In the genomic region with DNA sequence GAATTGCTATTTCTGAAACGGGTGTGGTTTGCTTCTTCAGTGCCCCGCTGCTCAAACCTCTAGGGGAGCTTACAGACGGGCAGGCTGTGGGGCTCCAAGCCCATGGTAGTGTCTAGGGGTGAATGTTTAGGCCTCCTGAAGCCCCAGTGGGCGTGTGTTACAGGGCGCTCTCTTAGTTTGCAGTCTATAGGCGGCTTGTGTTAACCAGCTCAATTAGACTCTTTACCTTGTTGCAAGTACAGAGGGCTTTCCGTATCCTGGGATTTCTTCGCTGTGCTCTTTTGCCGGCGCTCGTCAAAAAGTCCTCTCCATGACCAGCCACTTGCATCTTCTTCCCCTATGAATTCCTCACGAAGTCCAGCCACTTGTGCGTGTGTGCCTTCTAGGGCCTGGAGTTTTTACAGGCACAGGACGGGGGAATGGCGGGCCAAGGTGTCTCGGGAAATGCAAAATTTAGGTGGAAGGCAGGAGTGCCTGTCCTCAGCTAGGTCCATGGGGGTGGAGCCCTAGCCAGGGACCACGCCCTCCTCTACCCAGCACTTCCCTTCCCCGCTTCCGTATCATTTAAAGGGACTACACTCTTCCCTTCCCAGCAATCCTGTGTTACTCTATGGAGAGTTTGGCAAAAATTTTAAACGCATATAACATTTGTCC, we compare ENCODE assay signal across 9 cellular contexts.
DNase-seq lines count a peak whose midpoint lies in the region; ATAC-seq and TF ChIP-seq lines count a peak whose summit lies in the region.
"Had no signal": no experiment of that assay in that cellular context is flagged by ENCODE, and none has a peak within 500 bp of the region (broad histone marks: within the 10 kb centered on the region; RNA-seq: fewer than 3 reads in every experiment).

No MANE protein-coding gene starts in this region.

- in situ Hi-C loops in GM13976 (cut with MboI; ENCODE audit: low sequenced_read_pairs, unreplicated experiment), result no loop called here
- in situ Hi-C loops in KBM-7 (cut with MboI; ENCODE audit: low pct_unique_long_range_greater_than_20kb, low sequenced_read_pairs), result no loop called here

- H3K27me3 Mint-ChIP-seq in naive B cell, result no peaks in the 10 kb centered on the region

- no peak overlapping the region for H3K27ac Mint-ChIP-seq in naive B cell

- H3K4me3 ChIP-seq in NT2/D1 (ENCODE audit: insufficient read length, low read depth) (peak overlapping the region; percentile 54), foreskin fibroblast (ENCODE audit: low read depth in 1 of 2, low read length in 2 of 2) (peak overlapping the region; percentile 28 to 48)
- H3K4me3 ChIP-seq: BLaER1 had no signal

- ATAC-seq in naive B cell (ENCODE audit: low read depth in 2 of 2) (no peak), HG03571 (IDR thresholded peaks at IDR 0.05; ENCODE audit: unreplicated experiment) (no peak)

- TF ChIP-seq CTCF in foreskin fibroblast (IDR thresholded peaks at IDR 0.05; ENCODE audit: low read depth, low read length) (no peak), GM13976 (IDR thresholded peaks at IDR 0.05; ENCODE audit: borderline replicate concordance, control extremely low read depth, extremely low read depth, insufficient read depth, missing control alignments) (no peak)

- H3K9ac ChIP-seq in NT2/D1 (ENCODE audit: insufficient read length, low read depth), result peak overlapping the region; percentile 70
- H3K9ac ChIP-seq: BLaER1 had no signal

- H3K36me3 Mint-ChIP-seq in naive B cell, result no peaks in the 10 kb centered on the region

- DNase-seq in AG08396 (ENCODE audit: low spot score) (peak; percentile 13), NT2/D1 (ENCODE audit: low read depth, low spot score) (peak; percentile 30), foreskin fibroblast (peak; percentile 23 to 57), naive B cell (no peak), D341Med (ENCODE audit: low spot score) (no peak), GM13976 (ENCODE audit: low spot score) (no peak), KBM-7 (no peak)

- H3K9me3 ChIP-seq in NT2/D1 (ENCODE audit: insufficient read depth, low read length), result no peaks in the 10 kb centered on the region
- H3K9me3 ChIP-seq: BLaER1 had no signal

- H3K27me3 ChIP-seq in NT2/D1 (ENCODE audit: insufficient read depth, insufficient read length), result no peaks in the 10 kb centered on the region
- H3K27me3 ChIP-seq: BLaER1 had no signal

- no peaks in the 10 kb centered on the region for H3K4me1 Mint-ChIP-seq in naive B cell

- H3K4me3 Mint-ChIP-seq in naive B cell, result peak overlapping the region in 7 of 8 donors; percentile 58 to 84 (median 77)

- no peaks in the 10 kb centered on the region for H3K4me1 ChIP-seq in NT2/D1 (ENCODE audit: insufficient read depth, insufficient read length)

- H3K36me3 ChIP-seq in NT2/D1 (ENCODE audit: insufficient read depth, insufficient read length, low read length), result no peaks in the 10 kb centered on the region
- H3K36me3 ChIP-seq: BLaER1 had no signal

- H3K9me3 Mint-ChIP-seq in naive B cell, result peaks cover 0 to 9% (median 5%) of the 10 kb centered on the region in 7 donors

Comparison
In these comparisons a context has a peak if more than half of its experiments do, and no peak if none do; other contexts are left out.
1. DNase-seq: peak in AG08396 (single experiment), NT2/D1 (single experiment) and foreskin fibroblast (2 of 2); none in naive B cell (single experiment), D341Med (single experiment), GM13976 (single experiment) and KBM-7 (single experiment).